ENCODE assay signal across 28 cellular contexts in the genomic region with DNA sequence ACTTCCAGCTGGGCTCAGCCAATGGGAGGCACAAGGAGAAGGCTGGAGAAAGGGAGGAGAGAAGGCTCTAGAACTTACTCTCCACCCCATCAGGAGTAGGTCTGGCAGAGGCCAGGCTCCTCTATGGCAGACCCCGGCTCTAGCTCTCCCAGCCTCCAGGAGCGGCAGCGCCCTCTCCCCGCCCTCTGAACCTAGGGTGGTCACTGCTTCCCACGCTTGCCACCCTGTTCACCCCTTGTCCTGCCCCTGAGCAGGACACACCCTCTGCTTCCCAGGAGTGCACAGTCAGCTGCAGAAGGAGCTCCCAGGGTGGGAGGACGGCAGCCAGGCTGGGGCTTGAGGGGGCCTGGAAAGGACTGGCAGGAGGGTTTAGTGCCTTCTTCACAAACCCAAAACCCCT. TPM values are rescaled to one million over a fixed set of nuclear protein-coding genes. Genes with fewer than 3 reads are reported as not detected.
"Had no signal": no experiment of that assay in that cellular context is flagged by ENCODE, and none has a peak within 500 bp of the region (broad histone marks: within the 10 kb centered on the region; RNA-seq: fewer than 3 reads in every experiment).

No MANE protein-coding gene starts in this region.

- H3K36me3 ChIP-seq: gastrocnemius medialis, neural progenitor cell, ovary, suprapubic skin, transverse colon had no signal

- H3K27ac ChIP-seq: dorsolateral prefrontal cortex, epithelial cell of prostate, gastrocnemius medialis, neural progenitor cell, ovary, psoas muscle, skin epidermis, suprapubic skin, transverse colon had no signal

- H3K4me1 ChIP-seq: gastrocnemius medialis, neural progenitor cell, psoas muscle, suprapubic skin, transverse colon had no signal

- H3K36me3 Mint-ChIP-seq: neural progenitor cell had no signal

- H3K4me3 ChIP-seq: dorsolateral prefrontal cortex, gastrocnemius medialis, neural progenitor cell, ovary, psoas muscle, skin epidermis, suprapubic skin, transverse colon had no signal

- H3K9ac ChIP-seq: neural progenitor cell had no signal

- H3K4me1 Mint-ChIP-seq: stimulated activated naive CD8-positive, alpha-beta T cell treated with anti-CD3 and anti-CD28 coated beads, Interleukin-15, amount 100 ng/mL, for 72 hours had no signal

- ATAC-seq: esophagus mucosa; gastrocnemius medialis; left lobe of liver; naive thymus-derived CD4-positive, alpha-beta T cell; psoas muscle; right cardiac atrium; stimulated activated naive CD8-positive, alpha-beta T cell treated with anti-CD3 and anti-CD28 coated beads, Interleukin-15, amount 100 ng/mL, for 72 hours had no signal

- FAIRE-seq: colon, keratinocyte had no signal

- H3K27ac Mint-ChIP-seq: naive thymus-derived CD4-positive, alpha-beta T cell; neural progenitor cell; stimulated activated naive CD8-positive, alpha-beta T cell treated with anti-CD3 and anti-CD28 coated beads, Interleukin-15, amount 100 ng/mL, for 72 hours had no signal

- H3K9me3 ChIP-seq: gastrocnemius medialis, ovary, psoas muscle, suprapubic skin had no signal

- H2AFZ ChIP-seq: neural progenitor cell had no signal

- DNase-seq: dorsolateral prefrontal cortex; effector CD4-positive, alpha-beta T cell; foreskin fibroblast; gastrocnemius medialis; head of caudate nucleus; mesendoderm; midbrain; naive thymus-derived CD4-positive, alpha-beta T cell; nucleus accumbens; ovary; psoas muscle; right cardiac atrium; stimulated activated CD4-positive, alpha-beta T cell treated with anti-CD3 and anti-CD28 coated beads, Interleukin-12 subunit alpha, Interleukin-12 subunit beta, amount 100 ng/mL, for 4 hours; stimulated activated CD4-positive, alpha-beta T cell treated with anti-CD3 and anti-CD28 coated beads, Interleukin-1b, Interleukin-23, amount 100 ng/mL, for 48 hours; stimulated activated CD4-positive, alpha-beta T cell treated with anti-CD3 and anti-CD28 coated beads, Interleukin-4, amount 100 ng/mL, for 1 hour; stimulated activated CD8-positive, alpha-beta memory T cell treated with anti-CD3 and anti-CD28 coated beads, Interleukin-4, amount 100 ng/mL, for 48 hours; stimulated activated naive CD4-positive, alpha-beta T cell; stimulated activated naive CD8-positive, alpha-beta T cell treated with anti-CD3 and anti-CD28 coated beads, Interleukin-15, amount 100 ng/mL, for 72 hours; transverse colon had no signal

- H3K4me3 Mint-ChIP-seq: naive thymus-derived CD4-positive, alpha-beta T cell; nephron; neural progenitor cell; stimulated activated naive CD8-positive, alpha-beta T cell treated with anti-CD3 and anti-CD28 coated beads, Interleukin-15, amount 100 ng/mL, for 72 hours had no signal

- H3K27me3 ChIP-seq: neural progenitor cell, ovary had no signal

- H3K4me2 ChIP-seq: neural progenitor cell had no signal

RNA-seq across cellular contexts. Expression of a gene that starts 53.0 kb away (rescaled TPM):
- polyA plus RNA-seq: naive thymus-derived CD4-positive, alpha-beta T cell had no signal
